ENCODE assay signal across 8 cellular contexts in the genomic region with DNA sequence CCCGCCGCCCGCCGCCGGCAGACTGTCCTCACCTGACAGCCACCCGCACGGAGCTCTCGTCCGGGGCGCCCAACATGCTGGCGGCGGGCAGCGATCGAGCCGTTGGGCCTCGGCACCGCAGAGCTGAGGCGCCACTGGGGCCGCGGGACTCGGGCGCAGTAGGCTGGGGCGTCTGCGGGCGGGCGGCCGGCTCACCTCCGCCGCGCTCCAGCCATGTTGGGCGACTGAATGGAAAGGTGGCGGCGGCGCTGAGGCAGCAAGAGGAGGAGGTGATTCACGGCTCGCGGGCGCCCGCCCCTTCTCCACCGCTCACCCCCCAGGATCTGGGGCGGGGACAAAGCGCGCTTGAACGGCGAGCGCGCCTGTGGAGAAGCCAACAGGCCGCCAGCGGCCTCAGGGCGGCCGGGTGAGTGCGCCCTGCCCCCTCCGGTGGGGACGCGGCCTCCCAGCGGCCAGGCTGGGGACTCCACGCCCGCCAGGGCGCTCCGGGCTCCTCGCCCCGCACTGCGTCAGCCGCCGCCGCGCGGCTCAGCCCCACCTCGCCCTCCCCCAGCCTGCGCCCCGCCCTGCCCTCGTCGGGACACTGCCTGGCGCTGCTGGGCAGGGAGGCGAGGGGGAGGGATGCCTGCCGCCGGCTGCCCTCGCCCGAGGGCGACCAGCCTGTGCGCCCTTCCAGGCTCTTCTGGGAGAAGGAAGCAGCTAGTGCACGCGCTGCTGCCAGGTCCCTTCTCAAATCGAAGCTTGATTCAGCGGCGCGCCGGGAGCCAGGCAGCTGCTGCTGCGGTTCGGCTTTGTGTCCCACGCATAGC. TPM values are rescaled to one million over a fixed set of nuclear protein-coding genes. Genes with fewer than 3 reads are reported as not detected.
DNase-seq lines count a peak whose midpoint lies in the region; ATAC-seq lines count a peak whose summit lies in the region.

A gene with protein sequence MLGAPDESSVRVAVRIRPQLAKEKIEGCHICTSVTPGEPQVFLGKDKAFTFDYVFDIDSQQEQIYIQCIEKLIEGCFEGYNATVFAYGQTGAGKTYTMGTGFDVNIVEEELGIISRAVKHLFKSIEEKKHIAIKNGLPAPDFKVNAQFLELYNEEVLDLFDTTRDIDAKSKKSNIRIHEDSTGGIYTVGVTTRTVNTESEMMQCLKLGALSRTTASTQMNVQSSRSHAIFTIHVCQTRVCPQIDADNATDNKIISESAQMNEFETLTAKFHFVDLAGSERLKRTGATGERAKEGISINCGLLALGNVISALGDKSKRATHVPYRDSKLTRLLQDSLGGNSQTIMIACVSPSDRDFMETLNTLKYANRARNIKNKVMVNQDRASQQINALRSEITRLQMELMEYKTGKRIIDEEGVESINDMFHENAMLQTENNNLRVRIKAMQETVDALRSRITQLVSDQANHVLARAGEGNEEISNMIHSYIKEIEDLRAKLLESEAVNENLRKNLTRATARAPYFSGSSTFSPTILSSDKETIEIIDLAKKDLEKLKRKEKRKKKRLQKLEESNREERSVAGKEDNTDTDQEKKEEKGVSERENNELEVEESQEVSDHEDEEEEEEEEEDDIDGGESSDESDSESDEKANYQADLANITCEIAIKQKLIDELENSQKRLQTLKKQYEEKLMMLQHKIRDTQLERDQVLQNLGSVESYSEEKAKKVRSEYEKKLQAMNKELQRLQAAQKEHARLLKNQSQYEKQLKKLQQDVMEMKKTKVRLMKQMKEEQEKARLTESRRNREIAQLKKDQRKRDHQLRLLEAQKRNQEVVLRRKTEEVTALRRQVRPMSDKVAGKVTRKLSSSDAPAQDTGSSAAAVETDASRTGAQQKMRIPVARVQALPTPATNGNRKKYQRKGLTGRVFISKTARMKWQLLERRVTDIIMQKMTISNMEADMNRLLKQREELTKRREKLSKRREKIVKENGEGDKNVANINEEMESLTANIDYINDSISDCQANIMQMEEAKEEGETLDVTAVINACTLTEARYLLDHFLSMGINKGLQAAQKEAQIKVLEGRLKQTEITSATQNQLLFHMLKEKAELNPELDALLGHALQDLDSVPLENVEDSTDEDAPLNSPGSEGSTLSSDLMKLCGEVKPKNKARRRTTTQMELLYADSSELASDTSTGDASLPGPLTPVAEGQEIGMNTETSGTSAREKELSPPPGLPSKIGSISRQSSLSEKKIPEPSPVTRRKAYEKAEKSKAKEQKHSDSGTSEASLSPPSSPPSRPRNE (N-terminal part only) (minus strand): TSS at position 226 of the 809 bp plus-strand sequence. CDS start 150 bp downstream, at position 76.

- peak; percentile 92 for ATAC-seq in GM19328 (IDR thresholded peaks at IDR 0.05; ENCODE audit: unreplicated experiment)
- ATAC-seq in HG03469 (IDR thresholded peaks at IDR 0.05; ENCODE audit: unreplicated experiment): peak; percentile 92

- DNase-seq in C1 segment of cervical spinal cord (lab: John Stamatoyannopoulos, UW) (peak; percentile 28 to 94 (median 81)), NCI-H748 (lab: John Stamatoyannopoulos, UW; ENCODE audit: unreplicated experiment) (peak; percentile 91), lung microvascular endothelial cell (ENCODE audit: low read depth in 2 of 2) (peak; percentile 91 to 95)
- DNase-seq in activated CD8-positive, alpha-beta memory T cell treated with anti-CD3 and anti-CD28 coated beads for 1 hour (ENCODE audit: extremely low read depth in 1 of 2, low read depth in 1 of 2): peak; percentile 64 to 80
- peak; percentile 79 for DNase-seq in effector CD4-positive, alpha-beta T cell
- peak; percentile 73 to 82 (median 78) for DNase-seq in stimulated activated CD4-positive, alpha-beta T cell treated with anti-CD3 and anti-CD28 coated beads, TNF-alpha, amount 100 ng/mL, for 48 hours (ENCODE audit: low read depth in 3 of 3)

RNA-seq across cellular contexts. Expression of the gene that starts here (rescaled TPM):
- total RNA-seq in lung microvascular endothelial cell: 3.8 and 3.9 TPM in 2 replicates

Comparison
In these comparisons a context has a peak if more than half of its experiments do, and no peak if none do; other contexts are left out.
1. Peak in every context shown above with its lines: DNase-seq and ATAC-seq.